Comparison of ENCODE assay signal across 16 cellular contexts in the genomic region with DNA sequence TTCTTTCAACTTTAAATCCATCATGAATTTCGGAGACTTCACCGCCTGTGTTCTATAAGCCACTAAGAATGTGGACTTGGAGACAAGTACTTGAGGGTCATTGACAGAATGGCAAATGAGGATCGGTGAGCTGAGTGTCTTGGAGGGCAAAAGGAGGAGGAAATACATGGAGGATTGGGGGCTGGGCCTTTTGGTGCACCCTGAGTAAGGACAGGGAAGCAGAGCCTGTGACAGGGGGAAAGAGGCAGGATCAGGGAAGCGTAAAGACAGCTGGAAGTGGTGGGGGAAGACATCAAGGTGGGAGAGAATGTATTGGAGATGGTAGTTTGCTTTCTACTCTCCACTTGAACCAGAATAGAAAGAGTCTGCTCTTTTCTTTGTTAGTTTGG.
"Had no signal": no experiment of that assay in that cellular context is flagged by ENCODE, and none has a peak within 500 bp of the region (broad histone marks: within the 10 kb centered on the region; RNA-seq: fewer than 3 reads in every experiment).

No MANE protein-coding gene starts in this region.

- H3K4me3 ChIP-seq: body of pancreas, uterus had no signal

- ATAC-seq: body of pancreas; left ventricle myocardium superior; stimulated activated effector memory CD8-positive, alpha-beta T cell treated with anti-CD3 and anti-CD28 coated beads, Interleukin-12 subunit alpha, Interleukin-12 subunit beta, amount 100 ng/mL, for 72 hours had no signal

- H3K79me2 ChIP-seq: parathyroid adenoma had no signal

- H3K27me3 Mint-ChIP-seq: activated CD4-positive, alpha-beta T cell treated with anti-CD3 and anti-CD28 coated beads, Interleukin-2, amount 10 ng/mL, durations not matched to agents 7 days and 5 days had no signal

- H3K27me3 ChIP-seq: body of pancreas, uterus had no signal

- H3K27ac ChIP-seq: body of pancreas, parathyroid adenoma, uterus had no signal

- H3K4me3 Mint-ChIP-seq: activated CD4-positive, alpha-beta T cell treated with anti-CD3 and anti-CD28 coated beads, Interleukin-2, amount 10 ng/mL, durations not matched to agents 7 days and 5 days; stimulated activated effector memory CD8-positive, alpha-beta T cell treated with anti-CD3 and anti-CD28 coated beads, Interleukin-12 subunit alpha, Interleukin-12 subunit beta, amount 100 ng/mL, for 72 hours; T-helper 2 cell treated with Interferon-gamma antibody and Interleukin-4, amounts not matched to agents 5 μg/mL and 100 μg/mL, for 36 hours had no signal

- H3K9me3 ChIP-seq: body of pancreas, uterus had no signal

- H3K27ac Mint-ChIP-seq: activated CD4-positive, alpha-beta T cell treated with anti-CD3 and anti-CD28 coated beads, Interleukin-2, amount 10 ng/mL, durations not matched to agents 7 days and 5 days; stimulated activated effector memory CD8-positive, alpha-beta T cell treated with anti-CD3 and anti-CD28 coated beads, Interleukin-12 subunit alpha, Interleukin-12 subunit beta, amount 100 ng/mL, for 72 hours; T-helper 2 cell treated with Interferon-gamma antibody and Interleukin-4, amounts not matched to agents 5 μg/mL and 100 μg/mL, for 36 hours had no signal

- DNase-seq: activated CD4-positive, alpha-beta T cell treated with anti-CD3 and anti-CD28 coated beads, Interleukin-2, amount 10 ng/mL, durations not matched to agents 7 days and 5 days; activated CD8-positive, alpha-beta memory T cell treated with anti-CD3 and anti-CD28 coated beads for 24 hours; activated naive CD4-positive, alpha-beta T cell treated with anti-CD3 and anti-CD28 coated beads, Interleukin-2, amount 50 U/mL, for 16 hours; amniotic stem cell; body of pancreas; caudate nucleus; cortex of kidney; effector CD4-positive, alpha-beta T cell; foreskin fibroblast; hypothalamus; left ventricle myocardium superior; uterus had no signal

- H3K4me1 ChIP-seq: body of pancreas, parathyroid adenoma, uterus had no signal

- H2AFZ ChIP-seq: parathyroid adenoma had no signal

- H3K9me3 Mint-ChIP-seq: activated CD4-positive, alpha-beta T cell treated with anti-CD3 and anti-CD28 coated beads, Interleukin-2, amount 10 ng/mL, durations not matched to agents 7 days and 5 days; activated T-helper 2 cell treated with anti-CD3 and anti-CD28 coated beads, Interferon-gamma antibody, Interleukin-2, Interleukin-4, amounts not matched to agents 10 μg/mL and 5 μg/mL and 100 μg/mL, durations not matched to agents 14 hours and 24 hours and 36 hours; stimulated activated effector memory CD8-positive, alpha-beta T cell treated with anti-CD3 and anti-CD28 coated beads, Interleukin-12 subunit alpha, Interleukin-12 subunit beta, amount 100 ng/mL, for 72 hours; T-helper 2 cell treated with Interferon-gamma antibody and Interleukin-4, amounts not matched to agents 5 μg/mL and 100 μg/mL, for 36 hours had no signal

- H3K36me3 ChIP-seq: uterus had no signal
